In the genomic region with DNA sequence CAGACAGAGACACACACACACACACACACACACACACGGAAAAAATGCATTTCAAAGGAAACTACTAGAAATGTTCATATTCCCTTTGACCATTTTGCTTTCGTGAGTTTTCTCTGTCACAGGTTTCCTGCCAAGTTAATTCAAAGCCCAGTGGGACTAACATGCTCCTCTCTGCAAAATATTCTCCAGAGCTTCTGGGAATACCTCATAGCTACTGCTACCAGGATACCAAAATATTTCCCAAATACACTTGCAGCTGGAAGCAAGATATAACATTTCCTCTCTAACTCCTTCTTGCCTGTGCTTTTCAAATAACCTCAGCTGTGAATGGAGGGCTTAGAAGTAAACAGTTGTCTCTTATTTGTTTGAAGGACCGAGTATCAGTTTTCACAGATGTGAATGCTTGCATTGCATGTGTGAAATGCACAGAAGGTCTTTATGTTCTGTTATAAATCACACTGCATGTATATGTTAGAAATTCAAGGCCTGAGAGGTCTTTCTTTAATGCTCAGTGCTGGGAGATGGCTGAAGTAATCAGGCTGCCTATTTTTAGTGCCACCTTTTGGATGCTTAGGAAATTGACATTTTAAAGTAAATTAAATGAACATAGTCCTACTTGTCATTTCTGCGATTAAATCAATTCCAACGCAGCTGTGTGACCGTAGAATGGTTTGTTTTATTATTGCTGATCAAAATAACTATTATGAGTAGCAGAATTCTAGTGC, we compare ENCODE assay signal across 11 cellular contexts. TPM values are rescaled to one million over a fixed set of nuclear protein-coding genes. Genes with fewer than 3 reads are reported as not detected.
DNase-seq lines count a peak whose midpoint lies in the region; ATAC-seq and TF ChIP-seq lines count a peak whose summit lies in the region.
"Had no signal": no experiment of that assay in that cellular context is flagged by ENCODE, and none has a peak within 500 bp of the region (broad histone marks: within the 10 kb centered on the region; RNA-seq: fewer than 3 reads in every experiment).

No MANE protein-coding gene starts in this region.

- no peak overlapping the region for H3K4me2 ChIP-seq in mammary epithelial cell (ENCODE audit: insufficient read depth, low read depth, low read length)

- no peaks in the 10 kb centered on the region for H4K20me1 ChIP-seq in mammary epithelial cell (ENCODE audit: insufficient read depth, low read length)

- no peak overlapping the region for H3K9ac ChIP-seq in mammary epithelial cell (ENCODE audit: insufficient read depth, low read length)

- intact Hi-C loops in mammary epithelial cell (cut with micrococcal nuclease): no loop called here
- intact Hi-C loops in stomach (cut with DNase I; ENCODE audit: low total_unique reads): no loop called here

- no TSS peak for BruUV-seq in mammary epithelial cell (replicated peaks; lab: Mats Ljungman, UMichigan)

- H3K4me1 ChIP-seq in mammary epithelial cell (ENCODE audit: insufficient read depth, low read length) (no peaks in the 10 kb centered on the region), mesodermal cell (ENCODE audit: control insufficient read depth, insufficient read depth, low read length, poor library complexity, severe bottlenecking) (peaks cover 11% of the 10 kb centered on the region), stomach (peaks cover 0 to 20% (median 0%) of the 10 kb centered on the region in 4 donors)
- H3K4me1 ChIP-seq: gastrocnemius medialis had no signal

- dilution Hi-C loops in mammary epithelial cell (cut with HindIII; ENCODE audit: low sequenced_read_pairs): no loop called here

- H3K27me3 ChIP-seq in mammary epithelial cell (ENCODE audit: insufficient read depth, low read length) (no peaks in the 10 kb centered on the region), stomach (no peaks in the 10 kb centered on the region)
- H3K27me3 ChIP-seq: gastrocnemius medialis had no signal

- WGBS in mammary epithelial cell (ENCODE audit: low coverage, missing lambda C conversion rate): 69% methylated on average over 6 of the region's 6 CpGs
- WGBS in mesodermal cell (ENCODE audit: insufficient coverage in 2 of 2), 2 experiments: 94 to 97% methylated on average over 1 to 6 of the region's 6 CpGs
- 50 to 72% (median 63%) methylated on average over 6 of the region's 6 CpGs for WGBS in stomach, 5 donors

- CTCF ChIA-PET in mammary epithelial cell (lab: Charles Lee; ENCODE audit: low non-redundant PET): no interaction called here

- ATAC-seq in GM18511 (IDR thresholded peaks at IDR 0.05; ENCODE audit: unreplicated experiment): no peak
- ATAC-seq: gastrocnemius medialis had no signal

- no peak overlapping the region for H2AFZ ChIP-seq in mammary epithelial cell (ENCODE audit: low read depth, low read length)

- no peaks in the 10 kb centered on the region for H3K79me2 ChIP-seq in mammary epithelial cell (ENCODE audit: insufficient read depth, low read length)

- H3K36me3 ChIP-seq in mammary epithelial cell (ENCODE audit: insufficient read depth, low read length) (peaks cover 7% of the 10 kb centered on the region), mesodermal cell (ENCODE audit: control insufficient read depth, insufficient read depth, low read length) (peaks cover 79% of the 10 kb centered on the region), stomach (peaks cover 48 to 91% (median 87%) of the 10 kb centered on the region in 4 donors)

- TF ChIP-seq POLR2A in stomach (IDR thresholded peaks at IDR 0.05): no peak

- H3K4me3 ChIP-seq in mammary epithelial cell (replicated peaks in 1 of 3; ENCODE audit: insufficient read depth in 1 of 3, low read depth in 2 of 3, low read length in 3 of 3): no peak overlapping the region
- no peak overlapping the region for H3K4me3 ChIP-seq in mesodermal cell (ENCODE audit: extremely low read depth, insufficient read depth, low read length, poor library complexity, severe bottlenecking)
- H3K4me3 ChIP-seq in stomach: no peak overlapping the region
- H3K4me3 ChIP-seq: gastrocnemius medialis had no signal

- DNase-seq in AML-193 (lab: John Stamatoyannopoulos, UW) (peak; percentile 28 to 37), KBM-7 (peak; percentile 16), mammary epithelial cell (no peak), stomach (no peak)
- DNase-seq in stimulated activated CD4-positive, alpha-beta T cell treated with anti-CD3 and anti-CD28 coated beads, Interleukin-1b, Interleukin-23, amount 100 ng/mL, for 48 hours: no peak
- no peak for DNase-seq in stimulated activated CD4-positive, alpha-beta T cell treated with anti-CD3 and anti-CD28 coated beads, Interleukin-2, amount 100 ng/mL, for 48 hours
- DNase-seq: gastrocnemius medialis had no signal

- in situ Hi-C loops in KBM-7 (cut with MboI; ENCODE audit: low pct_unique_long_range_greater_than_20kb, low sequenced_read_pairs): no loop called here
- in situ Hi-C loops in mammary epithelial cell (cut with MboI; ENCODE audit: low sequenced_read_pairs in 2 of 2): no loop called here

- H3K27ac ChIP-seq in mammary epithelial cell (ENCODE audit: insufficient read depth, low read depth, low read length) (no peak overlapping the region), mesodermal cell (ENCODE audit: low read depth, low read length, severe bottlenecking) (peak overlapping the region; percentile 36), stomach (no peak overlapping the region)
- H3K27ac ChIP-seq: gastrocnemius medialis had no signal

- TF ChIP-seq CTCF in mammary epithelial cell (conservative IDR thresholded peaks at IDR 0.05 in 1 of 2, IDR thresholded peaks at IDR 0.05 in 1 of 2; ENCODE audit: extremely low read depth in 1 of 2, insufficient read depth in 1 of 2, low read depth in 1 of 2, low read length in 2 of 2): peak; percentile 13 to 32
- TF ChIP-seq CTCF in stomach (IDR thresholded peaks at IDR 0.05): peak in 1 of 7 experiments; percentile 8

- TF ChIP-seq EP300 in stomach (IDR thresholded peaks at IDR 0.05): no peak

- H3K9me3 ChIP-seq in mammary epithelial cell (replicated peaks; ENCODE audit: insufficient read depth, low read length): peaks cover 10% of the 10 kb centered on the region
- peaks cover 24% of the 10 kb centered on the region for H3K9me3 ChIP-seq in mesodermal cell (ENCODE audit: control insufficient read depth, low read length)
- peaks cover 9 to 22% (median 19%) of the 10 kb centered on the region in 4 donors for H3K9me3 ChIP-seq in stomach

RNA-seq across cellular contexts. Expression of a gene that starts 8.7 kb away (rescaled TPM):
- total RNA-seq in mammary epithelial cell (under 1 TPM in 1 of 2 donors, not detected in 1; 0.52 TPM), stomach (under 1 TPM in 1 of 5 donors, not detected in 4; 0.73 TPM)
- polyA plus RNA-seq in mammary epithelial cell (not detected), stomach (under 1 TPM in 2 of 3 donors, not detected in 1; 0.38 to 0.44 TPM)
- not detected for polyA minus RNA-seq in mammary epithelial cell
- not detected for polyA plus RNA-seq in mesodermal cell (2013, experiment 1 of 2)
- not detected for polyA plus RNA-seq in mesodermal cell (2013, experiment 2 of 2)
- total RNA-seq: gastrocnemius medialis, pulmonary artery endothelial cell had no signal

RNA-seq across cellular contexts. Expression of a gene that starts 17.2 kb away (rescaled TPM):
- total RNA-seq in mammary epithelial cell (not detected), stomach (not detected)
- polyA plus RNA-seq in mammary epithelial cell (0.22 TPM), stomach (under 1 TPM in 2 of 3 donors, not detected in 1; 0.75 to 0.78 TPM)
- not detected for polyA minus RNA-seq in mammary epithelial cell
- polyA plus RNA-seq in mesodermal cell (2013, experiment 1 of 2): 0.81 TPM
- 0.66 TPM for polyA plus RNA-seq in mesodermal cell (2013, experiment 2 of 2)
- total RNA-seq: gastrocnemius medialis, pulmonary artery endothelial cell, subcutaneous adipose tissue had no signal

RNA-seq across cellular contexts. Expression of a gene that starts 47.4 kb away (rescaled TPM):
- total RNA-seq in mammary epithelial cell (10 to 100 TPM; 46.2 to 66.2 TPM), stomach (10 to 100 TPM in 3 of 5 donors, 1 to 10 TPM in 2; 5.5 to 62.5 (median 32.9) TPM)
- polyA plus RNA-seq in mammary epithelial cell (57.0 TPM), stomach (10 to 100 TPM; 58.5 to 87.5 (median 62.9) TPM)
- polyA minus RNA-seq in mammary epithelial cell: 29.8 TPM
- 64.8 TPM for polyA plus RNA-seq in mesodermal cell (2013, experiment 1 of 2)
- polyA plus RNA-seq in mesodermal cell (2013, experiment 2 of 2): 68.5 TPM

Comparison
In these comparisons a context has a peak if more than half of its experiments do, and no peak if none do; other contexts are left out.
1. DNase-seq: peak in AML-193 (2 of 2) and KBM-7 (single experiment); none in mammary epithelial cell (single experiment), stimulated activated CD4-positive, alpha-beta T cell treated with anti-CD3 and anti-CD28 coated beads, Interleukin-1b, Interleukin-23, amount 100 ng/mL, for 48 hours (single experiment), stimulated activated CD4-positive, alpha-beta T cell treated with anti-CD3 and anti-CD28 coated beads, Interleukin-2, amount 100 ng/mL, for 48 hours (0 of 2) and stomach (single experiment).